Comparison of ENCODE assay signal across 10 cellular contexts in genomic region chr7:74256446-74257408, GRCh38. TPM values are rescaled to one million over a fixed set of nuclear protein-coding genes. Genes with fewer than 3 reads are reported as not detected.
DNase-seq lines count a peak whose midpoint lies in the region; ATAC-seq and TF ChIP-seq lines count a peak whose summit lies in the region.
"Had no signal": no experiment of that assay in that cellular context is flagged by ENCODE, and none has a peak within 500 bp of the region (broad histone marks: within the 10 kb centered on the region; RNA-seq: fewer than 3 reads in every experiment).

No MANE protein-coding gene starts in this region.

- H3K9me3 ChIP-seq in effector memory CD4-positive, alpha-beta T cell (ENCODE audit: control insufficient read depth, low read length), result no peaks in the 10 kb centered on the region
- H3K9me3 ChIP-seq: suprapubic skin had no signal

- H3K27ac Mint-ChIP-seq in GM23338, result no peak overlapping the region
- H3K27ac Mint-ChIP-seq in mesothelial cell of epicardium, result peak overlapping the region; percentile 19

- no peaks in the 10 kb centered on the region; the same call in 1 of the 2 replicates for H3K36me3 ChIP-seq in GM23338 (ENCODE audit: insufficient read depth)
- H3K36me3 ChIP-seq in effector memory CD4-positive, alpha-beta T cell (ENCODE audit: control insufficient read depth, insufficient read depth, low read length), result no peaks in the 10 kb centered on the region
- H3K36me3 ChIP-seq: suprapubic skin had no signal

- ATAC-seq in GM23338 (no peak), GM21723 (IDR thresholded peaks at IDR 0.05; ENCODE audit: unreplicated experiment) (no peak)

- no peak overlapping the region for H2AFZ ChIP-seq in GM23338

- peaks cover 14% of the 10 kb centered on the region for H3K4me1 ChIP-seq in GM23338 (ENCODE audit: insufficient read depth)
- peaks cover 9% of the 10 kb centered on the region for H3K4me1 ChIP-seq in effector memory CD4-positive, alpha-beta T cell (ENCODE audit: control insufficient read depth, insufficient read depth, low read length, poor library complexity, severe bottlenecking)

- H3K4me1 Mint-ChIP-seq in GM23338 (peaks cover 6% of the 10 kb centered on the region; the same call in 2 of the 3 replicates), mesothelial cell of epicardium (peaks cover 16% of the 10 kb centered on the region)

- H3K27ac ChIP-seq in GM23338 (ENCODE audit: low read depth), result peak overlapping the region; percentile 79
- no peak overlapping the region for H3K27ac ChIP-seq in effector memory CD4-positive, alpha-beta T cell (ENCODE audit: insufficient read depth, low read length, poor library complexity, severe bottlenecking)
- H3K27ac ChIP-seq: suprapubic skin had no signal

- peaks cover 6% of the 10 kb centered on the region for H4K20me1 ChIP-seq in GM23338 (replicated peaks; ENCODE audit: insufficient read depth)

- peak overlapping the region; percentile 95 for H3K4me3 Mint-ChIP-seq in GM23338
- H3K4me3 Mint-ChIP-seq in mesothelial cell of epicardium, result peak overlapping the region; percentile 95

- TF ChIP-seq CTCF in GM23338 (conservative IDR thresholded peaks at IDR 0.05; ENCODE audit: low read depth in 2 of 2), result no peak
- no peak for TF ChIP-seq CTCF in mesothelial cell of epicardium (IDR thresholded peaks at IDR 0.05; ENCODE audit: unreplicated experiment)

- H3K36me3 Mint-ChIP-seq in GM23338 (ENCODE audit: low read depth) (peaks cover 14% of the 10 kb centered on the region), mesothelial cell of epicardium (peaks cover 5% of the 10 kb centered on the region)

- H3K9me2 ChIP-seq in GM23338 (ENCODE audit: insufficient read depth), result no peaks in the 10 kb centered on the region

- H3K4me2 ChIP-seq in GM23338, result no peak overlapping the region

- peaks cover 29% of the 10 kb centered on the region for H3K79me2 ChIP-seq in GM23338 (replicated peaks; ENCODE audit: insufficient read depth)

- H3K9me3 Mint-ChIP-seq in GM23338, result no peaks in the 10 kb centered on the region
- H3K9me3 Mint-ChIP-seq in mesothelial cell of epicardium, result no peaks in the 10 kb centered on the region

- no peaks in the 10 kb centered on the region for H3K27me3 ChIP-seq in GM23338 (ENCODE audit: insufficient read depth)
- H3K27me3 ChIP-seq in effector memory CD4-positive, alpha-beta T cell (replicated peaks; ENCODE audit: control insufficient read depth, insufficient read depth, low read length, poor library complexity, severe bottlenecking), result no peaks in the 10 kb centered on the region
- H3K27me3 ChIP-seq: suprapubic skin had no signal

- H3F3A ChIP-seq in GM23338 (replicated peaks; ENCODE audit: low read depth), result peaks cover 12% of the 10 kb centered on the region; the same call in 1 of the 2 replicates

- no peak overlapping the region for H3K4me3 ChIP-seq in GM23338
- no peak overlapping the region for H3K4me3 ChIP-seq in effector memory CD4-positive, alpha-beta T cell (ENCODE audit: insufficient read depth, low read depth, low read length, poor library complexity, severe bottlenecking)
- H3K4me3 ChIP-seq: suprapubic skin had no signal

- H3K27me3 Mint-ChIP-seq in GM23338 (ENCODE audit: insufficient read depth, low read depth, poor library complexity) (peaks cover 5% of the 10 kb centered on the region), mesothelial cell of epicardium (ENCODE audit: low read depth) (no peaks in the 10 kb centered on the region)

- peak; percentile 72 for DNase-seq in AG08395 (ENCODE audit: low spot score)
- DNase-seq in GM23338 (ENCODE audit: low spot score), result no peak
- peak; percentile 74 for DNase-seq in astrocyte of the hippocampus (ENCODE audit: low read depth, low spot score)
- no peak for DNase-seq in mesothelial cell of epicardium (ENCODE audit: low spot score in 2 of 2, unreplicated experiment in 2 of 2)
- DNase-seq in effector memory CD4-positive, alpha-beta T cell, result no peak
- no peak for DNase-seq in GM19238 (ENCODE audit: insufficient read length, low spot score)
- DNase-seq in NCI-H1092 (lab: John Stamatoyannopoulos, UW), result no peak
- DNase-seq: NCI-H526 treated with DMSO at 0.1 percent for 48 hours had no signal

TF ChIP-seq in GM23338, 12 proteins besides CTCF, POLR2A, EP300 and RAD21 (continues in another document):
- TF ChIP-seq ZNF114 (CRISPR knock-in tag; IDR thresholded peaks at IDR 0.05) (no peak), EZH2phosphoT487 (IDR thresholded peaks at IDR 0.05; ENCODE audit: unreplicated experiment) (no peak), EZH2 (IDR thresholded peaks at IDR 0.05; ENCODE audit: low read depth, unreplicated experiment) (no peak), STAT1 (IDR thresholded peaks at IDR 0.05; ENCODE audit: unreplicated experiment) (no peak), NANOG (IDR thresholded peaks at IDR 0.05; ENCODE audit: borderline replicate concordance) (no peak), ZNF462 (CRISPR knock-in tag; IDR thresholded peaks at IDR 0.05) (no peak)

RNA-seq across cellular contexts. Expression of gene RFC2, which starts 2.5 kb away (rescaled TPM):
- 62.4 and 75.2 TPM in 2 replicates for total RNA-seq in GM23338 (2014; rRNA removed; shearing (Covaris generic))
- polyA plus RNA-seq in GM23338 (2016; fragmentation: Nextera tagmentation; extraction: Ambion mirVana), result 55.3 and 56.4 TPM in 2 replicates
- total RNA-seq in mesothelial cell of epicardium, result 25.8 to 30.0 TPM (median 25.8 TPM) in 3 replicates

RNA-seq across cellular contexts. Expression of gene CLIP2, which starts 32.5 kb away (rescaled TPM):
- total RNA-seq in GM23338 (2014; rRNA removed; shearing (Covaris generic)), result 45.2 and 51.9 TPM in 2 replicates
- polyA plus RNA-seq in GM23338 (2016; fragmentation: Nextera tagmentation; extraction: Ambion mirVana), result 7.2 and 8.1 TPM in 2 replicates
- 34.1 to 40.8 TPM (median 40.2 TPM) in 3 replicates for total RNA-seq in mesothelial cell of epicardium

RNA-seq across cellular contexts. Expression of gene LAT2, which starts 46.9 kb away (rescaled TPM):
- 0.08 TPM in 1 of 2 replicates, not detected in the other for total RNA-seq in GM23338 (2014; rRNA removed; shearing (Covaris generic))
- polyA plus RNA-seq in GM23338 (2016; fragmentation: Nextera tagmentation; extraction: Ambion mirVana), result 0.94 and 1.5 TPM in 2 replicates
- total RNA-seq in mesothelial cell of epicardium, result 0.34 to 1.0 TPM (median 0.51 TPM) in 3 replicates

Comparison
In these comparisons a context has a peak if more than half of its experiments do, and no peak if none do; other contexts are left out.
1. DNase-seq: peak in AG08395 (single experiment) and astrocyte of the hippocampus (single experiment); none in GM23338 (single experiment), mesothelial cell of epicardium (0 of 2), effector memory CD4-positive, alpha-beta T cell (0 of 3), GM19238 (single experiment) and NCI-H1092 (single experiment).